In the genomic region with DNA sequence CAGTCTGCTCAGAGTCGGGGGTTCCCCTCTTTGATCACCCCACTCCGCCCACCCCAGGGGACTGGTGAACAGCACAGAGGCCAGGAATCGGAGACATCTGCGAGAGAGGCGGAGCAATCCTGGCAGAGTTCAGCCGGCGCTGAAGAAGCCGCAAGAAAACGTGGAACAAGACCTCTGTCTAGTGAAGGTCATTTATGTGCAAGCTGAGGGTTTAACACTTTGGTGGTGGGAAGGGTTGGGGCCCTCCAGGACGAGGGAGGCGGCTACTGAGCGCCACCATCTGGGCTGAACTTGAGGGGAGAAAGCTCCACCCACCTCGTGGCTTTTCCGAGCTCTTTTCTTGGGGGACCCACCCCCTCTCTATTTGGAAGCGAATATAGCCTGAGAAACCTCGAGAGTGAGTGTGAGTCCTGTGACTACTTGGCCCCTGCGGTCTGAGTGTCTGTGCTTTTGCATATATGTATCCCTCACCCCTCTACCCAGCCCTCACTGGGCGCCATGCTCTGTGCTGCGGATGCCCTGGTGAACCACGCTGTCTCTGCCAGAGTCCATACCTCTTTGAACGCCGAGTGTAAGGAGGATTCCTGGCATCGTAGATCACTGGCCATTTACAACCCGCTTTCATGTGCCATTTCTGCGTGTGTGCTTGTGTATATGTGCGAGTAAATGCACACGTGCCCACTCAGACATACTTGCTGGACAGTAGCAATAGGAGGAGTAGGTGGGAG, we compare ENCODE assay signal across 9 cellular contexts. TPM values are rescaled to one million over a fixed set of nuclear protein-coding genes. Genes with fewer than 3 reads are reported as not detected.
A peak's percentile ranks its signal among the peaks of the same experiment; 100 is the strongest.
DNase-seq lines count a peak whose midpoint lies in the region; ATAC-seq lines count a peak whose summit lies in the region.
"Had no signal": no experiment of that assay in that cellular context is flagged by ENCODE, and none has a peak within 500 bp of the region (broad histone marks: within the 10 kb centered on the region; RNA-seq: fewer than 3 reads in every experiment).

No MANE protein-coding gene starts in this region.

- H3K9me3 ChIP-seq in neuron (ENCODE audit: low read length), result no peaks in the 10 kb centered on the region

- peaks cover 5% of the 10 kb centered on the region for H3K36me3 Mint-ChIP-seq in activated T-helper 17 cell treated with anti-CD3 and anti-CD28 coated beads, Interleukin-2, amount 50 U/mL, for 72 hours (ENCODE audit: low read depth)

- H3K27me3 Mint-ChIP-seq in activated T-helper 17 cell treated with anti-CD3 and anti-CD28 coated beads, Interleukin-2, amount 50 U/mL, for 72 hours, result peaks cover 68% of the 10 kb centered on the region

- H3K36me3 ChIP-seq in neuron (ENCODE audit: insufficient read depth, low read length), result no peaks in the 10 kb centered on the region

- ATAC-seq in activated T-helper 17 cell treated with anti-CD3 and anti-CD28 coated beads, Interleukin-2, amount 50 U/mL, for 72 hours (replicated peaks), result peak; percentile 83
- ATAC-seq in GM19035 (IDR thresholded peaks at IDR 0.05; ENCODE audit: unreplicated experiment), result no peak

- H3K4me3 Mint-ChIP-seq in activated T-helper 17 cell treated with anti-CD3 and anti-CD28 coated beads, Interleukin-2, amount 50 U/mL, for 72 hours, result peak overlapping the region; percentile 59

- H3K27me3 ChIP-seq in neuron (ENCODE audit: insufficient read depth, low read length), result peaks cover 69% of the 10 kb centered on the region

- H3K4me1 Mint-ChIP-seq in activated T-helper 17 cell treated with anti-CD3 and anti-CD28 coated beads, Interleukin-2, amount 50 U/mL, for 72 hours, result no peaks in the 10 kb centered on the region

- peaks cover 19% of the 10 kb centered on the region for H3K4me1 ChIP-seq in neuron (ENCODE audit: insufficient read depth, low read length)

- no peaks in the 10 kb centered on the region for H3K9me3 Mint-ChIP-seq in activated T-helper 17 cell treated with anti-CD3 and anti-CD28 coated beads, Interleukin-2, amount 50 U/mL, for 72 hours

- H2AFZ ChIP-seq in neuron (ENCODE audit: low read depth, low read length), result peak overlapping the region; percentile 47

- DNase-seq in NCI-H748 (lab: John Stamatoyannopoulos, UW; ENCODE audit: unreplicated experiment) (peak; percentile 54), NCI-H748 treated with DMSO at 0.1 percent for 48 hours (lab: John Stamatoyannopoulos, UW) (no peak), NCI-H1105 treated with DMSO at 0.1 percent for 48 hours (lab: John Stamatoyannopoulos, UW) (peak; percentile 40), GM19240 (ENCODE audit: insufficient read length, low spot score) (no peak), medulla oblongata (ENCODE audit: extremely low spot score) (no peak)
- DNase-seq: foreskin melanocyte had no signal

- H3K4me3 ChIP-seq in neuron (ENCODE audit: low read length), result peak overlapping the region; percentile 42

- H3K27ac Mint-ChIP-seq in activated T-helper 17 cell treated with anti-CD3 and anti-CD28 coated beads, Interleukin-2, amount 50 U/mL, for 72 hours, result no peak overlapping the region

RNA-seq across cellular contexts. Expression of a gene that starts 1.2 kb away (rescaled TPM):
- 1 to 10 TPM; 1.4 to 1.7 TPM for total RNA-seq in activated T-helper 17 cell treated with anti-CD3 and anti-CD28 coated beads, Interleukin-2, amount 50 U/mL, for 72 hours

RNA-seq across cellular contexts. Expression of a gene that starts 27.5 kb away (rescaled TPM):
- total RNA-seq in activated T-helper 17 cell treated with anti-CD3 and anti-CD28 coated beads, Interleukin-2, amount 50 U/mL, for 72 hours, result 1 to 10 TPM; 3.0 to 5.2 TPM

RNA-seq across cellular contexts. Expression of a gene that starts 41.5 kb away (rescaled TPM):
- 10 to 100 TPM; 17.7 to 29.4 TPM for total RNA-seq in activated T-helper 17 cell treated with anti-CD3 and anti-CD28 coated beads, Interleukin-2, amount 50 U/mL, for 72 hours

RNA-seq across cellular contexts. Expression of a gene that starts 41.9 kb away (rescaled TPM):
- 10 to 100 TPM; 20.1 to 48.3 TPM for total RNA-seq in activated T-helper 17 cell treated with anti-CD3 and anti-CD28 coated beads, Interleukin-2, amount 50 U/mL, for 72 hours

Comparison
In these comparisons a context has a peak if more than half of its experiments do, and no peak if none do; other contexts are left out.
1. DNase-seq: peak in NCI-H748 (single experiment) and NCI-H1105 treated with DMSO at 0.1 percent for 48 hours (single experiment); none in NCI-H748 treated with DMSO at 0.1 percent for 48 hours (single experiment), GM19240 (single experiment) and medulla oblongata (single experiment).